ENCODE assay signal across 10 cellular contexts in the genomic region with DNA sequence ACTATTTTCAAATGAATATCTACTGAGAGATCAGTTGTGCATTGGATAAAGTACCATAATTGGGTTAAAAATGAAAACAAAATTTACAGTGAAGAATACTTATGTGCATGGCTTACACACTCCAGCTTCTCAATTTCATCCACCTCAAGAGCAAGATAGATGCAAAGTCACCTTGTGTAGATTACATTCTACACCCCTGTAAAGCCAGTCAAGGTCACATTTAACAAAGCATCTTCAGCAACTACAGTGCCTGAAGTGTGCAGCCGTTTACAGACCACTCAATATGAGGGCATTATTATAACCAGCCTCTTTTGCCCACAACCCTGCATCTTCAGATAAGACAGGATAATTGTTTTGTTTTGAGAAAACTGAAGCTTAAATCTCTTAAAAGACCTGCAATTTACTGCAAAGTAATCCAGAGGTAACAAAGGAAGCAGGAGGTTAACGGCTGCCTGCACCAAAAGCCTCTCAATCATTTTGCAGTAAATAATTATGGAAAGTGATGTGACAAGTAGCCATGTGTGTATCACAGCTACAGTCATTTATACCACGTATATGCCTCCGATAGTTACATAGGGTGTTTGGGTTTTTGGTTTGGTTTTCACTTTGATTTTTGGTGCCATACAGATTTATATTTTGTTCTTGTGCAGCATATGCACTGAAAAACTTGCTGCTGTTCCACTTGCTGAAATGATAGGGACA. TPM values are rescaled to one million over a fixed set of nuclear protein-coding genes. Genes with fewer than 3 reads are reported as not detected.
DNase-seq lines count a peak whose midpoint lies in the region; ATAC-seq and TF ChIP-seq lines count a peak whose summit lies in the region.
"Had no signal": no experiment of that assay in that cellular context is flagged by ENCODE, and none has a peak within 500 bp of the region (broad histone marks: within the 10 kb centered on the region; RNA-seq: fewer than 3 reads in every experiment).

No MANE protein-coding gene starts in this region.

- no peaks in the 10 kb centered on the region for H3K27me3 Mint-ChIP-seq in activated CD8-positive, alpha-beta memory T cell treated with anti-CD3 and anti-CD28 coated beads, Interleukin-2, amount 10 ng/mL, durations not matched to agents 7 days and 5 days
- no peaks in the 10 kb centered on the region for H3K27me3 Mint-ChIP-seq in stimulated activated naive CD8-positive, alpha-beta T cell treated with anti-CD3 and anti-CD28 coated beads, Interleukin-15, amount 100 ng/mL, for 72 hours

- DNase-seq in activated CD8-positive, alpha-beta memory T cell treated with anti-CD3 and anti-CD28 coated beads, Interleukin-2, amount 10 ng/mL, durations not matched to agents 7 days and 5 days, result no peak
- DNase-seq in activated CD8-positive, alpha-beta memory T cell treated with anti-CD3 and anti-CD28 coated beads, Interleukin-2, amount 50 U/mL, for 4 hours, result no peak
- DNase-seq in RKO (ENCODE audit: low spot score), result peak; percentile 9
- no peak for DNase-seq in fibroblast of pulmonary artery (ENCODE audit: low read depth)
- DNase-seq in stimulated activated naive CD8-positive, alpha-beta T cell treated with anti-CD3 and anti-CD28 coated beads, Interleukin-15, amount 100 ng/mL, for 72 hours, result no peak
- DNase-seq in GM10266 (ENCODE audit: extremely low spot score), result no peak
- DNase-seq: Caco-2, NCI-H1048 had no signal

- H3K9me3 Mint-ChIP-seq in activated CD8-positive, alpha-beta memory T cell treated with anti-CD3 and anti-CD28 coated beads, Interleukin-2, amount 10 ng/mL, durations not matched to agents 7 days and 5 days (ENCODE audit: low read depth), result no peaks in the 10 kb centered on the region
- no peaks in the 10 kb centered on the region for H3K9me3 Mint-ChIP-seq in stimulated activated naive CD8-positive, alpha-beta T cell treated with anti-CD3 and anti-CD28 coated beads, Interleukin-15, amount 100 ng/mL, for 72 hours

- peak overlapping the region; percentile 80 for H3K4me3 ChIP-seq in fibroblast of pulmonary artery (replicated peaks; ENCODE audit: low read depth, low read length)

- H3K4me1 Mint-ChIP-seq in activated CD8-positive, alpha-beta memory T cell treated with anti-CD3 and anti-CD28 coated beads, Interleukin-2, amount 10 ng/mL, durations not matched to agents 7 days and 5 days, result peaks cover 57% of the 10 kb centered on the region
- peaks cover 48% of the 10 kb centered on the region for H3K4me1 Mint-ChIP-seq in stimulated activated naive CD8-positive, alpha-beta T cell treated with anti-CD3 and anti-CD28 coated beads, Interleukin-15, amount 100 ng/mL, for 72 hours

- peak overlapping the region; percentile 93 for H3K4me3 Mint-ChIP-seq in activated CD8-positive, alpha-beta memory T cell treated with anti-CD3 and anti-CD28 coated beads, Interleukin-2, amount 10 ng/mL, durations not matched to agents 7 days and 5 days
- peak overlapping the region; percentile 59 to 95 for H3K4me3 Mint-ChIP-seq in stimulated activated naive CD8-positive, alpha-beta T cell treated with anti-CD3 and anti-CD28 coated beads, Interleukin-15, amount 100 ng/mL, for 72 hours

- H3K27ac Mint-ChIP-seq in activated CD8-positive, alpha-beta memory T cell treated with anti-CD3 and anti-CD28 coated beads, Interleukin-2, amount 10 ng/mL, durations not matched to agents 7 days and 5 days, result peak overlapping the region; percentile 78
- H3K27ac Mint-ChIP-seq in stimulated activated naive CD8-positive, alpha-beta T cell treated with anti-CD3 and anti-CD28 coated beads, Interleukin-15, amount 100 ng/mL, for 72 hours, result no peak overlapping the region

- no peak for TF ChIP-seq CTCF in fibroblast of pulmonary artery (IDR thresholded peaks at IDR 0.05; ENCODE audit: low read length, missing control alignments)
- TF ChIP-seq CTCF in GM10266 (IDR thresholded peaks at IDR 0.05; ENCODE audit: control insufficient read depth, insufficient read depth, low read depth, missing control alignments), result no peak

- H3K36me3 Mint-ChIP-seq in activated CD8-positive, alpha-beta memory T cell treated with anti-CD3 and anti-CD28 coated beads, Interleukin-2, amount 10 ng/mL, durations not matched to agents 7 days and 5 days, result peaks cover 61% of the 10 kb centered on the region

- CTCF ChIA-PET in activated CD8-positive, alpha-beta memory T cell treated with anti-CD3 and anti-CD28 coated beads, Interleukin-2, amount 10 ng/mL, durations not matched to agents 7 days and 5 days (lab: Charles Lee), result interaction anchor here (1.4 to 10.6 kb wide), 8 partner anchors 23 to 292 kb away, joined by 3 to 134 read pairs (median 8); a partner anchor contains a TSS

- ATAC-seq in activated CD8-positive, alpha-beta memory T cell treated with anti-CD3 and anti-CD28 coated beads, Interleukin-2, amount 10 ng/mL, durations not matched to agents 7 days and 5 days, result no peak
- ATAC-seq in stimulated activated naive CD8-positive, alpha-beta T cell treated with anti-CD3 and anti-CD28 coated beads, Interleukin-15, amount 100 ng/mL, for 72 hours, result no peak
- no peak for ATAC-seq in GM21515 (IDR thresholded peaks at IDR 0.05; ENCODE audit: unreplicated experiment)
- no peak for ATAC-seq in HG02884 (IDR thresholded peaks at IDR 0.05; ENCODE audit: unreplicated experiment)

RNA-seq across cellular contexts. Expression of a gene that starts 4.9 kb away (rescaled TPM):
- total RNA-seq in activated CD8-positive, alpha-beta memory T cell treated with anti-CD3 and anti-CD28 coated beads, Interleukin-2, amount 10 ng/mL, durations not matched to agents 7 days and 5 days, result 10 to 100 TPM; 33.4 to 35.4 TPM

RNA-seq across cellular contexts. Expression of a gene that starts 32.6 kb away (rescaled TPM):
- 100 to 1,000 TPM; 302 to 331 TPM for total RNA-seq in activated CD8-positive, alpha-beta memory T cell treated with anti-CD3 and anti-CD28 coated beads, Interleukin-2, amount 10 ng/mL, durations not matched to agents 7 days and 5 days
